8 cellular contexts compared by ENCODE assay signal in the genomic region with DNA sequence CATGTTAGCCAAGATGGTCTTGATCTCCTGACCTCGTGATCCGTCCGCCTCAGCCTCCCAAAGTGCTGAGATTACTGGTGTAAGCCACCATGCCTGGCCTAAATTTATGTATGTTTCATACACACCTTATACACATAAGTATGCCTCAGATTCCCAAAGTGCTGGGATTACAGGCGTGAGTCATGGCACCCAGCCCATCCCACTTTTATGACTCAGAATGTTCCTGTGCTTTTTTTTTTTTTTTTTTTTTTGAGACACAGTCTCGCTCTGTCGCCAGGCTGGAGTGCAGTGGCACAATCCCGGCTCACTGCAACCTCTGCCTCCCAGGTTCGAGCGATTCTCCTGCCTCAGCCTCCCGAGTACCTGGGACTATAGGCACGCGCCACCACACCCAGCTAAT.
DNase-seq lines count a peak whose midpoint lies in the region; TF ChIP-seq lines count a peak whose summit lies in the region.
"Not testable (repeated sequence)": the region's sequence is repeated elsewhere in the genome, so short reads cannot be mapped to it uniquely, and the experiment has no call there.

No MANE protein-coding gene starts in this region.

- H3K4me1 Mint-ChIP-seq in MCF 10A (ENCODE audit: insufficient read depth, unreplicated experiment) = peaks cover 13% of the 10 kb centered on the region

- H3K9me3 ChIP-seq in MG63 = peaks cover 10% of the 10 kb centered on the region

- H3K36me3 Mint-ChIP-seq in MCF 10A (ENCODE audit: insufficient read depth, unreplicated experiment) = peaks cover 64% of the 10 kb centered on the region

- H3K27me3 Mint-ChIP-seq in MCF 10A (ENCODE audit: insufficient read depth, unreplicated experiment) = not testable (repeated sequence)

- CTCF ChIA-PET in MCF 10A (lab: Yijun Ruan, JAX) = interaction anchor here (0.7 kb wide), 1 partner anchor 203 kb away, joined by 3 read pairs; no protein-coding TSS in a partner anchor

- H3K27ac Mint-ChIP-seq in MCF 10A (ENCODE audit: low read depth, unreplicated experiment) = peak overlapping the region; percentile 67

- not testable (repeated sequence) for H3K4me3 ChIP-seq in MG63; skeletal muscle cell (ENCODE audit: low read depth, low read length)

- H3K27me3 ChIP-seq in MG63 = not testable (repeated sequence)

- not testable (repeated sequence) for TF ChIP-seq CTCF in MCF 10A (IDR thresholded peaks at IDR 0.05; ENCODE audit: unreplicated experiment)

- intact Hi-C loops in MCF 10A (cut with micrococcal nuclease) = loop anchor here (10.0 kb wide), 1 partner anchor 58 kb away; a partner anchor contains a TSS

- BruUV-seq in MCF 10A (replicated peaks; lab: Mats Ljungman, UMichigan) = not testable (repeated sequence)

- peaks cover 63% of the 10 kb centered on the region for H3K36me3 ChIP-seq in MG63

- H3K4me3 Mint-ChIP-seq in MCF 10A (ENCODE audit: unreplicated experiment) = not testable (repeated sequence)

- POLR2A ChIA-PET in MCF 10A (lab: Yijun Ruan, JAX) = interaction anchor here (0.8 to 3.3 kb wide), 2 partner anchors 7 to 13 kb away, joined by 3 to 12 read pairs; no protein-coding TSS in a partner anchor

- DNase-seq in AG08395 (ENCODE audit: low spot score) (peak; percentile 25), H4 (ENCODE audit: low spot score) (peak; percentile 78), MG63 (peak; percentile 74), SW480 (ENCODE audit: low spot score) (peak; percentile 72), MCF 10A (ENCODE audit: unreplicated experiment) (peak; percentile 90), fibroblast of peridontal ligament (ENCODE audit: extremely low read depth) (peak; percentile 72), kidney glomerular epithelial cell (lab: John Stamatoyannopoulos, UW) (peak; percentile 12), skeletal muscle cell (ENCODE audit: low read depth) (peak; percentile 39)

- not testable (repeated sequence) for H3K9me3 Mint-ChIP-seq in MCF 10A (ENCODE audit: unreplicated experiment)

Comparison
In these comparisons a context has a peak if more than half of its experiments do, and no peak if none do; other contexts are left out.
1. DNase-seq: peak in every context shown above with its lines; median percentile 90 in MCF 10A; 78 in H4; 74 in MG63; 72 in SW480; 72 in fibroblast of peridontal ligament; 39 in skeletal muscle cell; 25 in AG08395; 12 in kidney glomerular epithelial cell.